ENCODE assay signal across 9 cellular contexts in genomic region chr10:133309720-133310398, GRCh38. TPM values are rescaled to one million over a fixed set of nuclear protein-coding genes. Genes with fewer than 3 reads are reported as not detected.
DNase-seq lines count a peak whose midpoint lies in the region; FAIRE-seq and TF ChIP-seq lines count a peak whose summit lies in the region.
"Had no signal": no experiment of that assay in that cellular context is flagged by ENCODE, and none has a peak within 500 bp of the region (broad histone marks: within the 10 kb centered on the region; RNA-seq: fewer than 3 reads in every experiment).

No MANE protein-coding gene starts in this region.

- H3K36me3 Mint-ChIP-seq in brain (peaks cover 21% of the 10 kb centered on the region), nephron (ENCODE audit: low read depth) (peaks cover 24% of the 10 kb centered on the region)

- DNase-seq in COLO668 (lab: John Stamatoyannopoulos, UW; ENCODE audit: unreplicated experiment) (peak; percentile 82), NCI-H128 (lab: John Stamatoyannopoulos, UW; ENCODE audit: unreplicated experiment) (peak; percentile 37), erythroblast (lab: John Stamatoyannopoulos, UW) (no peak), GM12891 (ENCODE audit: insufficient read length, low spot score) (no peak), NCI-H2171 treated with DMSO at 0.1 percent for 48 hours (lab: John Stamatoyannopoulos, UW) (no peak)
- no peak for DNase-seq in effector CD8-positive, alpha-beta T cell (lab: John Stamatoyannopoulos, UW)

- H3K4me3 Mint-ChIP-seq in brain (peak overlapping the region; percentile 76 to 100 (median 81)), nephron (peak overlapping the region; percentile 79 to 86 (median 80))

- H3K27ac Mint-ChIP-seq in brain, result peak overlapping the region in 3 of 5 experiments; percentile 35 to 84 (median 76)
- H3K27ac Mint-ChIP-seq in nephron, result peak overlapping the region in 1 of 3 experiments; percentile 68

- no peak for TF ChIP-seq POLR2A in erythroblast (IDR thresholded peaks at IDR 0.05; ENCODE audit: low read length)
- no peak for TF ChIP-seq POLR2A in GM12891 (IDR thresholded peaks at IDR 0.05; ENCODE audit: low read depth, low read length)

- TF ChIP-seq CTCF in brain (conservative IDR thresholded peaks at IDR 0.05) (no peak), nephron (IDR thresholded peaks at IDR 0.05; ENCODE audit: unreplicated experiment in 3 of 3) (no peak)

- no peak for FAIRE-seq in GM12891 (lab: Jason Lieb, UNC)

- H3K4me1 Mint-ChIP-seq in brain (peaks cover 44% of the 10 kb centered on the region), nephron (peaks cover 31% of the 10 kb centered on the region)

- H3K27me3 Mint-ChIP-seq in brain (peaks cover 7% of the 10 kb centered on the region), nephron (ENCODE audit: low read depth) (no peaks in the 10 kb centered on the region)

- peaks cover 0 to 3% (median 0%) of the 10 kb centered on the region in 5 experiments for H3K9me3 Mint-ChIP-seq in brain
- no peaks in the 10 kb centered on the region for H3K9me3 Mint-ChIP-seq in nephron

TF ChIP-seq in GM12891, 5 proteins besides CTCF, POLR2A, EP300 and RAD21:
- TF ChIP-seq SPI1 (IDR thresholded peaks at IDR 0.05; ENCODE audit: low read depth, low read length) (no peak), PAX5 (IDR thresholded peaks at IDR 0.05; ENCODE audit: insufficient read depth, low read length, severe bottlenecking) (no peak), POLR2AphosphoS5 (IDR thresholded peaks at IDR 0.05; ENCODE audit: low read depth, low read length) (no peak), TAF1 (IDR thresholded peaks at IDR 0.05; ENCODE audit: low read depth, low read length) (no peak), POU2F2 (IDR thresholded peaks at IDR 0.05; ENCODE audit: low read depth, low read length) (no peak)

RNA-seq across cellular contexts. Expression of gene ZNF511, which starts 1.1 kb away (rescaled TPM):
- 39.1 TPM for polyA plus RNA-seq in brain (ENCODE audit: insufficient read depth, low read depth, low replicate concordance)
- polyA plus RNA-seq in GM12891 (2012; ENCODE audit: low read depth, missing spikeins), result 28.3 TPM

RNA-seq across cellular contexts. Expression of gene TUBGCP2, which starts 1.2 kb away (rescaled TPM):
- 58.0 TPM for polyA plus RNA-seq in brain (ENCODE audit: insufficient read depth, low read depth, low replicate concordance)
- polyA plus RNA-seq in GM12891 (2012; ENCODE audit: low read depth, missing spikeins), result 29.6 TPM

RNA-seq across cellular contexts. Expression of gene CALY, which starts 26.8 kb away (rescaled TPM):
- 52.8 TPM for polyA plus RNA-seq in brain (ENCODE audit: insufficient read depth, low read depth, low replicate concordance)
- polyA plus RNA-seq in GM12891 (2012; ENCODE audit: low read depth, missing spikeins), result not detected
- polyA plus RNA-seq: fibroblast of lung had no signal

RNA-seq across cellular contexts. Expression of gene ADAM8, which starts 33.2 kb away (rescaled TPM):
- polyA plus RNA-seq in brain (ENCODE audit: insufficient read depth, low read depth, low replicate concordance), result 0.15 TPM
- 52.5 TPM for polyA plus RNA-seq in GM12891 (2012; ENCODE audit: low read depth, missing spikeins)

RNA-seq across cellular contexts. Expression of gene PRAP1, which starts 37.3 kb away (rescaled TPM):
- polyA plus RNA-seq in brain (ENCODE audit: insufficient read depth, low read depth, low replicate concordance), result not detected
- not detected for polyA plus RNA-seq in GM12891 (2012; ENCODE audit: low read depth, missing spikeins)
- polyA plus RNA-seq: fibroblast of lung had no signal

Comparison
In these comparisons a context has a peak if more than half of its experiments do, and no peak if none do; other contexts are left out.
1. DNase-seq: peak in COLO668 (single experiment) and NCI-H128 (single experiment); none in erythroblast (0 of 2), effector CD8-positive, alpha-beta T cell (single experiment), GM12891 (single experiment) and NCI-H2171 treated with DMSO at 0.1 percent for 48 hours (single experiment).